In the genomic region with DNA sequence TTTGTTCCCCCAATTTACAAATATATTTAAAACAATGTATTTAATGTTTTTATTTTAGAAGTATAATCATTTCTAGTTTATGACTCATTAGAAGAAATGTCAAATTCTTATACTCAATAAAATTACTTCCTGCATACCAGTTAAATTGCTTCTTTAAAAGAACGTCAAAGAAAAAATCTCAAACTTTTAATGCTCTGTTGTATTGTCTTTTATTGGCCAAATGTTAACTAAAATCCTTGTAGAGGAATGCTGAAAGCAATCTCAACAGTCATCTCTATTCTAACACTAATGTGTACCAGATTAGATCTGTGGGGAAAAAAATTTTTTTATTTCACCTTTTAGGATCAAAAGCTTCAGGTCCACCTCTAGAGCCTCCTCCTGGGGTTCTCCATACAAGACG, we compare ENCODE assay signal across 19 cellular contexts. TPM values are rescaled to one million over a fixed set of nuclear protein-coding genes. Genes with fewer than 3 reads are reported as not detected.
DNase-seq lines count a peak whose midpoint lies in the region; ATAC-seq and TF ChIP-seq lines count a peak whose summit lies in the region.
"Had no signal": no experiment of that assay in that cellular context is flagged by ENCODE, and none has a peak within 500 bp of the region (broad histone marks: within the 10 kb centered on the region; RNA-seq: fewer than 3 reads in every experiment).

No MANE protein-coding gene starts in this region.

- no peak overlapping the region for H3K4me3 ChIP-seq in SK-N-SH (ENCODE audit: low read depth in 2 of 2, low read length in 1 of 2)
- H3K4me3 ChIP-seq in PC-3 (ENCODE audit: low read length) = no peak overlapping the region
- no peak overlapping the region for H3K4me3 ChIP-seq in fibroblast of villous mesenchyme (ENCODE audit: low read depth, low read length)
- no peak overlapping the region for H3K4me3 ChIP-seq in Karpas-422 (ENCODE audit: low read length)
- H3K4me3 ChIP-seq: GM12878, GM23338 had no signal

- no TSS peak for BruUV-seq in PC-3 (replicated peaks; lab: Mats Ljungman, UMichigan)

- POLR2A ChIA-PET in SK-N-SH (lab: Yijun Ruan, JAX) (no interaction called here), PC-3 (lab: Charles Lee; ENCODE audit: unreplicated experiment) (no interaction called here)

- H3K4me2 ChIP-seq in SK-N-SH (no peak overlapping the region), PC-3 (ENCODE audit: low read length) (no peak overlapping the region), Karpas-422 (ENCODE audit: low read depth, low read length, poor library complexity, severe bottlenecking) (no peak overlapping the region)
- H3K4me2 ChIP-seq: GM23338 had no signal

- peaks cover 0 to 12% of the 10 kb centered on the region in 2 experiments; a peak in 1 of 4 replicates for H3K4me1 ChIP-seq in SK-N-SH (ENCODE audit: control insufficient read depth in 1 of 2, insufficient read depth in 2 of 2, low read depth in 1 of 2, low read length in 1 of 2)
- no peaks in the 10 kb centered on the region for H3K4me1 ChIP-seq in PC-3 (ENCODE audit: insufficient read depth, low read length)
- peaks cover 19% of the 10 kb centered on the region for H3K4me1 ChIP-seq in Karpas-422 (ENCODE audit: low read length)

- no peak for TF ChIP-seq EP300 in SK-N-SH (IDR thresholded peaks at IDR 0.05; ENCODE audit: borderline replicate concordance in 1 of 2, low read depth in 1 of 2, low read length in 1 of 2)

- peaks cover 13% of the 10 kb centered on the region for H3F3A ChIP-seq in SK-N-SH (replicated peaks; ENCODE audit: insufficient read depth)
- H3F3A ChIP-seq in PC-3 (ENCODE audit: low read length, unreplicated experiment) = no peaks in the 10 kb centered on the region

- 49% methylated on average over 2 of the region's 2 CpGs for WGBS in SK-N-SH (ENCODE audit: low lambda C conversion rate)

- CTCF ChIA-PET in SK-N-SH (lab: Yijun Ruan, JAX) (interaction anchor here (1.5 kb wide), 1 partner anchor 10 kb away, joined by 3 read pairs; no protein-coding TSS in a partner anchor), PC-3 (lab: Charles Lee) (no interaction called here)

- H3K27me3 ChIP-seq in SK-N-SH (ENCODE audit: insufficient read depth) (no peaks in the 10 kb centered on the region), PC-3 (ENCODE audit: low read length) (no peaks in the 10 kb centered on the region), Karpas-422 (ENCODE audit: low read length) (no peaks in the 10 kb centered on the region)

- H3K27ac ChIP-seq in SK-N-SH (ENCODE audit: low read depth in 2 of 2, low read length in 1 of 2) (peak overlapping the region in 1 of 2 experiments; percentile 45; a peak in 2 of 4 replicates), PC-3 (ENCODE audit: low read length) (no peak overlapping the region), Karpas-422 (ENCODE audit: low read length) (no peak overlapping the region)
- H3K27ac ChIP-seq: 22Rv1 had no signal

- H3K9ac ChIP-seq in SK-N-SH (no peak overlapping the region), PC-3 (ENCODE audit: low read length) (no peak overlapping the region), Karpas-422 (ENCODE audit: low read length) (no peak overlapping the region)

- no peak for TF ChIP-seq RAD21 in SK-N-SH (IDR thresholded peaks at IDR 0.05; ENCODE audit: low read length)

- H3K79me2 ChIP-seq in SK-N-SH (ENCODE audit: insufficient read depth) = peaks cover 61% of the 10 kb centered on the region
- peaks cover 39% of the 10 kb centered on the region for H3K79me2 ChIP-seq in PC-3 (ENCODE audit: low read length)
- peaks cover 94% of the 10 kb centered on the region for H3K79me2 ChIP-seq in Karpas-422 (ENCODE audit: low read length)

- no peak overlapping the region for H2AFZ ChIP-seq in SK-N-SH (ENCODE audit: low read depth)
- H2AFZ ChIP-seq in PC-3 (ENCODE audit: low read length) = no peak overlapping the region
- no peak overlapping the region for H2AFZ ChIP-seq in Karpas-422 (ENCODE audit: low read length)
- H2AFZ ChIP-seq: GM23338 had no signal

- H3K36me3 ChIP-seq in SK-N-SH (replicated peaks in 1 of 2; ENCODE audit: control insufficient read depth in 1 of 2, insufficient read depth in 2 of 2, low read length in 1 of 2) = peaks cover 22 to 26% of the 10 kb centered on the region in 2 experiments
- peaks cover 35% of the 10 kb centered on the region for H3K36me3 ChIP-seq in PC-3 (ENCODE audit: low read depth, low read length)
- peaks cover 28% of the 10 kb centered on the region; the same call in 1 of the 2 replicates for H3K36me3 ChIP-seq in Karpas-422 (ENCODE audit: insufficient read depth, low read length)

- no peaks in the 10 kb centered on the region for H3K9me2 ChIP-seq in SK-N-SH
- H3K9me2 ChIP-seq in PC-3 (replicated peaks; ENCODE audit: low read length) = no peaks in the 10 kb centered on the region
- no peaks in the 10 kb centered on the region for H3K9me2 ChIP-seq in Karpas-422 (replicated peaks; ENCODE audit: insufficient read depth, low read length)

- intact Hi-C loops in PC-3 (cut with micrococcal nuclease) = loop anchor here (1.0 to 2.0 kb wide), 2 partner anchors 22 to 48 kb away; no protein-coding TSS in a partner anchor

- peaks cover 11% of the 10 kb centered on the region for H4K20me1 ChIP-seq in SK-N-SH (ENCODE audit: insufficient read depth)
- H4K20me1 ChIP-seq in PC-3 (ENCODE audit: low read length) = peaks cover 16% of the 10 kb centered on the region
- peaks cover 10% of the 10 kb centered on the region; the same call in 1 of the 2 replicates for H4K20me1 ChIP-seq in Karpas-422 (ENCODE audit: insufficient read depth, low read depth, low read length)

- peak; percentile 56 for ATAC-seq in SK-N-SH treated with all-trans-retinoic acid at 6 μM for 48 hours
- peak; percentile 68 for ATAC-seq in PC-3
- ATAC-seq: GM12878, GM23338, Panc1, Right ventricle myocardium inferior had no signal

- TF ChIP-seq CTCF in SK-N-SH (IDR thresholded peaks at IDR 0.05) (no peak), PC-3 (conservative IDR thresholded peaks at IDR 0.05; ENCODE audit: low read depth, low read length) (no peak), fibroblast of villous mesenchyme (IDR thresholded peaks at IDR 0.05; ENCODE audit: insufficient read depth, low read depth, low read length) (no peak)

- DNase-seq in SK-N-SH (no peak), PC-3 (peak; percentile 39), fibroblast of villous mesenchyme (ENCODE audit: low read depth) (peak; percentile 3), Karpas-422 (no peak), NCI-H2081 (lab: John Stamatoyannopoulos, UW) (no peak)
- DNase-seq in activated T-cell treated with anti-CD3 and anti-CD28 coated beads, Interleukin-2, amount 50 U/mL, for 1 hour = no peak
- no peak for DNase-seq in stimulated activated CD4-positive, alpha-beta T cell treated with anti-CD3 and anti-CD28 coated beads, Interleukin-1b, Interleukin-23, amount 100 ng/mL, for 48 hours
- DNase-seq: Calu3, DMS53, KG1, NCI-H1092, NCI-H2227 treated with DMSO at 0.1 percent for 48 hours, NCI-H524 had no signal

- H3K9me3 ChIP-seq in SK-N-SH (no peaks in the 10 kb centered on the region), PC-3 (ENCODE audit: low read length) (no peaks in the 10 kb centered on the region), Karpas-422 (ENCODE audit: low read length) (no peaks in the 10 kb centered on the region)

TF ChIP-seq in SK-N-SH treated with all-trans-retinoic acid at 6 μM for 48 hours, 23 proteins besides CTCF, POLR2A, EP300 and RAD21 (continues in another document):
- TF ChIP-seq RARB (CRISPR knock-in tag; IDR thresholded peaks at IDR 0.05) (no peak), ARNTL (CRISPR knock-in tag; IDR thresholded peaks at IDR 0.05; ENCODE audit: borderline replicate concordance, low read depth) (no peak)

TF ChIP-seq in SK-N-SH, 30 proteins besides CTCF, POLR2A, EP300 and RAD21:
- TF ChIP-seq JUND (IDR thresholded peaks at IDR 0.05) (no peak), YY1 (IDR thresholded peaks at IDR 0.05; ENCODE audit: low read depth) (no peak), GABPA (IDR thresholded peaks at IDR 0.05; ENCODE audit: low read depth) (no peak), ELF1 (IDR thresholded peaks at IDR 0.05) (no peak), NFIC (IDR thresholded peaks at IDR 0.05; ENCODE audit: borderline replicate concordance) (no peak)

RNA-seq across cellular contexts. Expression of gene EXOC5, which starts 21.4 kb away (rescaled TPM):
- polyA plus RNA-seq in SK-N-SH (2012; rRNA removed) = 10.5 and 14.2 TPM in 2 replicates
- 18.4 and 21.8 TPM in 2 replicates for polyA plus RNA-seq in SK-N-SH (2012; cell fraction: cytosol; rRNA removed)
- 9.3 and 13.2 TPM in 2 replicates for polyA plus RNA-seq in SK-N-SH (2012; cell fraction: nucleus; rRNA removed)
- total RNA-seq in PC-3 (2014; rRNA removed) (109 TPM in 2 replicates), fibroblast of villous mesenchyme (65.4 and 107 TPM in 2 replicates)
- total RNA-seq in Karpas-422 (2014; rRNA removed; shearing (Covaris generic); ENCODE audit: low replicate concordance) = 84.6 and 90.9 TPM in 2 replicates

RNA-seq across cellular contexts. Expression of gene AP5M1, which starts 21.5 kb away (rescaled TPM):
- 13.1 and 20.4 TPM in 2 replicates for polyA plus RNA-seq in SK-N-SH (2012; rRNA removed)
- 21.9 and 24.4 TPM in 2 replicates for polyA plus RNA-seq in SK-N-SH (2012; cell fraction: cytosol; rRNA removed)
- 10.7 and 15.4 TPM in 2 replicates for polyA plus RNA-seq in SK-N-SH (2012; cell fraction: nucleus; rRNA removed)
- total RNA-seq in PC-3 (2014; rRNA removed) (41.3 and 48.7 TPM in 2 replicates), fibroblast of villous mesenchyme (18.7 and 44.9 TPM in 2 replicates)
- 38.7 and 68.3 TPM in 2 replicates for total RNA-seq in Karpas-422 (2014; rRNA removed; shearing (Covaris generic); ENCODE audit: low replicate concordance)

Comparison
In these comparisons a context has a peak if more than half of its experiments do, and no peak if none do; other contexts are left out.
1. DNase-seq: peak in PC-3 (single experiment) and fibroblast of villous mesenchyme (single experiment); none in SK-N-SH (single experiment), activated T-cell treated with anti-CD3 and anti-CD28 coated beads, Interleukin-2, amount 50 U/mL, for 1 hour (single experiment), Karpas-422 (single experiment), NCI-H2081 (0 of 2) and stimulated activated CD4-positive, alpha-beta T cell treated with anti-CD3 and anti-CD28 coated beads, Interleukin-1b, Interleukin-23, amount 100 ng/mL, for 48 hours (single experiment).